Comparison of ENCODE assay signal across 1 cellular context in the genomic region with DNA sequence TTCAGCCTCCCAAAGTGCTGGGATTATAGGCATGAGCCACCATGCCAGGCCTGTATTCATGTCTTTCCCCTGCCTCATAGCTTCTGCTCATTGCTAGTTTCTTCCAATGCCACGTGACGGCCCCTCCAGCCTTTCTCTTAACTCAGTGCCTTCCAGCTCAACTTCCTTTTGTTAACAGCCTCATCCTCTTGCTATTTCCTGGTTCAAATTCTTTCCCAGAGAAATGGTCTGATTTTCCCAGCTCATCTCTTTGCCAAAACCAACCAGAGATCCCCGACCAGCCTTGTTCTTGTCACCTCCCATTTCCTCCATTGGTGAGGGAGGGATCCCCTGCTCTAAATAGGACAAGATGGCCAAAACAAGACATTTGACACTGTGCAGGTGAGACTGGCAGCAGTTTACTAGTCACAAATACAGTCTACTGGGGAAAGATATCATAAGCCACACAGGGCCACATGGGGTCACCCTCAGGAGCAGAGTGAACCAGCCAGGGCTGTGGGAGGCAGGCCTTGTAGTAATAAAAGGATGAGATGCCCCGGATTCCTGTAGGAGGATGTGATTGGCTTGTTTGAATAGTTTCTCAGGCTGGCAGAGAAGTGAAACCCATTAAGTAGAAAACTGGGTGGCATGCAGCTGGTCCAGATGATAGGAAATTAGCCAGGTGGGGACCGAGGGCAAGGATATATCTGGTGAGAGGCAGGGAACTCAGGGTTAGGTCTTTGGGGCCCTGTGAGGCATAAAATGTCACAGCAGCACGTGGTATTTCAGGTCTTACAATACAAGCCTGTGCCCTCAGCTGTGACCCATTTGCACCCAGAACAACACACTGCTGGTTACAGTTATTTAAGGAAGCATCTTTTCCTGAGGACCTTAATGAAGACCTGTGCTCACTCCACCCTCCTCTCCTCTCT.
TF ChIP-seq lines count a peak whose summit lies in the region.

No MANE protein-coding gene starts in this region.

TF ChIP-seq in endothelial cell of umbilical vein, 7 proteins besides CTCF, POLR2A, EP300 and RAD21:
- no peak for TF ChIP-seq GATA2 (IDR thresholded peaks at IDR 0.05; ENCODE audit: insufficient read depth, insufficient read length, low read depth, low read length)
- TF ChIP-seq MYC (IDR thresholded peaks at IDR 0.05; ENCODE audit: low read depth, low read length), result no peak
- TF ChIP-seq EZH2 (IDR thresholded peaks at IDR 0.05; ENCODE audit: borderline replicate concordance, low read depth, low read length, severe bottlenecking), result no peak
- TF ChIP-seq, protein P1, sequence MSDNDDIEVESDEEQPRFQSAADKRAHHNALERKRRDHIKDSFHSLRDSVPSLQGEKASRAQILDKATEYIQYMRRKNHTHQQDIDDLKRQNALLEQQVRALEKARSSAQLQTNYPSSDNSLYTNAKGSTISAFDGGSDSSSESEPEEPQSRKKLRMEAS (IDR thresholded peaks at IDR 0.05; ENCODE audit: insufficient read depth, insufficient read length), result peak; percentile 77
- TF ChIP-seq POLR2AphosphoS5 (IDR thresholded peaks at IDR 0.05; ENCODE audit: insufficient read depth, low read depth, low read length), result no peak
- peak; percentile 56 for TF ChIP-seq FOS (IDR thresholded peaks at IDR 0.05; ENCODE audit: borderline replicate concordance, insufficient read depth, low read length)
- TF ChIP-seq JUN (IDR thresholded peaks at IDR 0.05; ENCODE audit: borderline replicate concordance, insufficient read depth, insufficient read length, low read depth), result peak; percentile 73
